Comparison of ENCODE assay signal across 1 cellular context in the genomic region with DNA sequence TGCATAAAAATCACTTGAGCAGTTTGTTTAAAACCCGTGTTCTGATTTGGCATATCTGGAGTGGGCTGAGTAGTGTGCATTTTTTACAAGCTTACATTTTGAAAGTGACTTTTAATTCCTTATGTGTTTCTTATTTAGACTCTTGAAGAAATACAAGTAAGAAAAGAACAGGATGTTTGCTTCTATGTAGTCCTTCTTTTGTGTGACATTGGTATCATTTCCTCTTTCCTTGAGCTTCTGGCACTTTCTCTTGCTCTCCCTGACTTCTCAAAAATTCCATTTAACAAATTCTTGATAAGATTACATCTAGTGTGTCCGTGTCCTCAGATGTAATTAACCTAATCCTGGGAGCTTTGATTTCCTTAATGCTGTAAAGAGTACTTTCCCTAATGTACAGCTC.
TF ChIP-seq lines count a peak whose summit lies in the region.

No MANE protein-coding gene starts in this region.

TF ChIP-seq in GM12878, 131 proteins besides CTCF, POLR2A, EP300 and RAD21 (continued from another document):
- TF ChIP-seq, protein P1, sequence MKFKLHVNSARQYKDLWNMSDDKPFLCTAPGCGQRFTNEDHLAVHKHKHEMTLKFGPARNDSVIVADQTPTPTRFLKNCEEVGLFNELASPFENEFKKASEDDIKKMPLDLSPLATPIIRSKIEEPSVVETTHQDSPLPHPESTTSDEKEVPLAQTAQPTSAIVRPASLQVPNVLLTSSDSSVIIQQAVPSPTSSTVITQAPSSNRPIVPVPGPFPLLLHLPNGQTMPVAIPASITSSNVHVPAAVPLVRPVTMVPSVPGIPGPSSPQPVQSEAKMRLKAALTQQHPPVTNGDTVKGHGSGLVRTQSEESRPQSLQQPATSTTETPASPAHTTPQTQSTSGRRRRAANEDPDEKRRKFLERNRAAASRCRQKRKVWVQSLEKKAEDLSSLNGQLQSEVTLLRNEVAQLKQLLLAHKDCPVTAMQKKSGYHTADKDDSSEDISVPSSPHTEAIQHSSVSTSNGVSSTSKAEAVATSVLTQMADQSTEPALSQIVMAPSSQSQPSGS (IDR thresholded peaks at IDR 0.05; ENCODE audit: low read length): 0 out of 2 replicates have a peak, but pooled peaks have one; percentile 31
- TF ChIP-seq SPI1 (IDR thresholded peaks at IDR 0.05; ENCODE audit: borderline replicate concordance, insufficient read depth, low read depth, low read length) (peak; percentile 93), IKZF2 (IDR thresholded peaks at IDR 0.05) (peak in 1 of 2 experiments; percentile 37; a peak in 1 of 4 replicates), NFIC (IDR thresholded peaks at IDR 0.05; ENCODE audit: low read depth, low read length) (0 out of 2 replicates have a peak, but pooled peaks have one; percentile 51), CBX5 (IDR thresholded peaks at IDR 0.05; ENCODE audit: low read depth) (0 out of 2 replicates have a peak, but pooled peaks have one; percentile 35)
- TF ChIP-seq, protein P2, sequence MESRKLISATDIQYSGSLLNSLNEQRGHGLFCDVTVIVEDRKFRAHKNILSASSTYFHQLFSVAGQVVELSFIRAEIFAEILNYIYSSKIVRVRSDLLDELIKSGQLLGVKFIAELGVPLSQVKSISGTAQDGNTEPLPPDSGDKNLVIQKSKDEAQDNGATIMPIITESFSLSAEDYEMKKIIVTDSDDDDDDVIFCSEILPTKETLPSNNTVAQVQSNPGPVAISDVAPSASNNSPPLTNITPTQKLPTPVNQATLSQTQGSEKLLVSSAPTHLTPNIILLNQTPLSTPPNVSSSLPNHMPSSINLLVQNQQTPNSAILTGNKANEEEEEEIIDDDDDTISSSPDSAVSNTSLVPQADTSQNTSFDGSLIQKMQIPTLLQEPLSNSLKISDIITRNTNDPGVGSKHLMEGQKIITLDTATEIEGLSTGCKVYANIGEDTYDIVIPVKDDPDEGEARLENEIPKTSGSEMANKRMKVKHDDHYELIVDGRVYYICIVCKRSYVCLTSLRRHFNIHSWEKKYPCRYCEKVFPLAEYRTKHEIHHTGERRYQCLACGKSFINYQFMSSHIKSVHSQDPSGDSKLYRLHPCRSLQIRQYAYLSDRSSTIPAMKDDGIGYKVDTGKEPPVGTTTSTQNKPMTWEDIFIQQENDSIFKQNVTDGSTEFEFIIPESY (IDR thresholded peaks at IDR 0.05): no peak
- TF ChIP-seq, protein P3, sequence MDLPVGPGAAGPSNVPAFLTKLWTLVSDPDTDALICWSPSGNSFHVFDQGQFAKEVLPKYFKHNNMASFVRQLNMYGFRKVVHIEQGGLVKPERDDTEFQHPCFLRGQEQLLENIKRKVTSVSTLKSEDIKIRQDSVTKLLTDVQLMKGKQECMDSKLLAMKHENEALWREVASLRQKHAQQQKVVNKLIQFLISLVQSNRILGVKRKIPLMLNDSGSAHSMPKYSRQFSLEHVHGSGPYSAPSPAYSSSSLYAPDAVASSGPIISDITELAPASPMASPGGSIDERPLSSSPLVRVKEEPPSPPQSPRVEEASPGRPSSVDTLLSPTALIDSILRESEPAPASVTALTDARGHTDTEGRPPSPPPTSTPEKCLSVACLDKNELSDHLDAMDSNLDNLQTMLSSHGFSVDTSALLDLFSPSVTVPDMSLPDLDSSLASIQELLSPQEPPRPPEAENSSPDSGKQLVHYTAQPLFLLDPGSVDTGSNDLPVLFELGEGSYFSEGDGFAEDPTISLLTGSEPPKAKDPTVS (IDR thresholded peaks at IDR 0.05; ENCODE audit: low read depth, low read length): peak; percentile 89
